Comparison of ENCODE assay signal across 19 cellular contexts in genomic region chr15:70274255-70274654, GRCh38.
"Had no signal": no experiment of that assay in that cellular context is flagged by ENCODE, and none has a peak within 500 bp of the region (broad histone marks: within the 10 kb centered on the region; RNA-seq: fewer than 3 reads in every experiment).

No MANE protein-coding gene starts in this region.

- H3K36me3 Mint-ChIP-seq: naive thymus-derived CD4-positive, alpha-beta T cell had no signal

- H3K36me3 ChIP-seq: left ventricle myocardium inferior, right atrium auricular region, sigmoid colon, tibial nerve had no signal

- H3K4me2 ChIP-seq: hepatocyte had no signal

- ATAC-seq: left cardiac atrium; naive thymus-derived CD4-positive, alpha-beta T cell had no signal

- H3K79me2 ChIP-seq: hepatocyte had no signal

- H3K4me3 ChIP-seq: coronary artery, hepatocyte, left ventricle myocardium inferior, lung, right atrium auricular region, sigmoid colon, skin epidermis, testis, tibial nerve had no signal

- H3K9me3 Mint-ChIP-seq: endodermal cell, neural crest cell had no signal

- DNase-seq: effector CD4-positive, alpha-beta T cell; endodermal cell; foreskin melanocyte; head of caudate nucleus; kidney; left cardiac atrium; left ventricle myocardium inferior; mesendoderm; naive thymus-derived CD4-positive, alpha-beta T cell; stimulated activated naive CD4-positive, alpha-beta T cell treated with Interleukin-2 at 50 U/mL for 16 hours; testis had no signal

- H3K9me3 ChIP-seq: left ventricle myocardium inferior, right atrium auricular region, sigmoid colon, testis, tibial nerve had no signal

- H2AFZ ChIP-seq: hepatocyte had no signal

- H3K27ac ChIP-seq: coronary artery, hepatocyte, left ventricle myocardium inferior, right atrium auricular region, sigmoid colon, skin epidermis, testis, tibial nerve had no signal

- H3K4me3 Mint-ChIP-seq: endodermal cell; naive thymus-derived CD4-positive, alpha-beta T cell; neural crest cell had no signal

- H3K27me3 ChIP-seq: hepatocyte, right atrium auricular region, sigmoid colon, testis, tibial nerve had no signal

- H3K27ac Mint-ChIP-seq: endodermal cell; naive thymus-derived CD4-positive, alpha-beta T cell had no signal
